Comparison of ENCODE assay signal across 1 cellular context in genomic region chr11:68870470-68870869, GRCh38.
TF ChIP-seq lines count a peak whose summit lies in the region.

No MANE protein-coding gene starts in this region.

TF ChIP-seq in K562, 482 proteins besides CTCF, POLR2A, EP300 and RAD21 (continued from another document):
- TF ChIP-seq ZNF518B (CRISPR knock-in tag; IDR thresholded peaks at IDR 0.05) = no peak
- TF ChIP-seq ZNF280B (CRISPR knock-in tag; IDR thresholded peaks at IDR 0.05) = no peak
- no peak for TF ChIP-seq COPS2 (conservative IDR thresholded peaks at IDR 0.05)
- TF ChIP-seq CBFA2T3 (IDR thresholded peaks at IDR 0.05) = no peak
- TF ChIP-seq MIER1 (IDR thresholded peaks at IDR 0.05; ENCODE audit: low read depth) = peak; percentile 38; the same call in 1 of the 2 replicates
- no peak for TF ChIP-seq TAF1 (IDR thresholded peaks at IDR 0.05; ENCODE audit: control insufficient read depth, extremely low read depth, insufficient read depth, low read length, severe bottlenecking)
- TF ChIP-seq PRDM10 (IDR thresholded peaks at IDR 0.05; ENCODE audit: partially characterized antibody) = peak; percentile 91
- no peak for TF ChIP-seq FOXM1 (IDR thresholded peaks at IDR 0.05; ENCODE audit: low read depth)
- no peak for TF ChIP-seq FOXM1 (CRISPR knock-in tag; IDR thresholded peaks at IDR 0.05; ENCODE audit: low read depth)
- no peak for TF ChIP-seq NBN (IDR thresholded peaks at IDR 0.05; ENCODE audit: low read depth)
- no peak for TF ChIP-seq HNRNPK (IDR thresholded peaks at IDR 0.05; ENCODE audit: low read depth, low read length, poor library complexity, severe bottlenecking)
- no peak for TF ChIP-seq ZNF224 (CRISPR knock-in tag; IDR thresholded peaks at IDR 0.05)
- TF ChIP-seq NCOA4 (IDR thresholded peaks at IDR 0.05; ENCODE audit: partially characterized antibody) = no peak
- no peak for TF ChIP-seq ZNF740 (CRISPR knock-in tag; IDR thresholded peaks at IDR 0.05)
- no peak for TF ChIP-seq ZNF740 (tag; IDR thresholded peaks at IDR 0.05)
- no peak for TF ChIP-seq NFIC (IDR thresholded peaks at IDR 0.05)
- TF ChIP-seq SREBF2 (CRISPR knock-in tag; IDR thresholded peaks at IDR 0.05) = no peak
- TF ChIP-seq KAT7 (CRISPR knock-in tag; IDR thresholded peaks at IDR 0.05; ENCODE audit: borderline replicate concordance) = 0 out of 2 replicates have a peak, but pooled peaks have one; percentile 44
- TF ChIP-seq ZNF717 (CRISPR knock-in tag; IDR thresholded peaks at IDR 0.05) = no peak
- no peak for TF ChIP-seq TEAD2 (tag; IDR thresholded peaks at IDR 0.05)
- no peak for TF ChIP-seq ARID2 (IDR thresholded peaks at IDR 0.05)
- TF ChIP-seq NCOR1 (IDR thresholded peaks at IDR 0.05) = no peak
- no peak for TF ChIP-seq NFRKB (IDR thresholded peaks at IDR 0.05; ENCODE audit: low read depth)
- no peak for TF ChIP-seq FOSL1 (tag; conservative IDR thresholded peaks at IDR 0.05)
- TF ChIP-seq ZNF197 (CRISPR knock-in tag; IDR thresholded peaks at IDR 0.05; ENCODE audit: low read depth) = no peak
- TF ChIP-seq ZC3H8 (IDR thresholded peaks at IDR 0.05) = no peak
- peak; percentile 30; the same call in 1 of the 2 replicates for TF ChIP-seq GABPB1 (CRISPR knock-in tag; IDR thresholded peaks at IDR 0.05)
- TF ChIP-seq SP1 (CRISPR knock-in tag; IDR thresholded peaks at IDR 0.05) = no peak
- no peak for TF ChIP-seq TFE3 (CRISPR knock-in tag; IDR thresholded peaks at IDR 0.05)
- 0 out of 2 replicates have a peak, but pooled peaks have one; percentile 51 for TF ChIP-seq LCOR (CRISPR knock-in tag; IDR thresholded peaks at IDR 0.05)
- TF ChIP-seq ELF1 (tag; IDR thresholded peaks at IDR 0.05) = no peak
- no peak for TF ChIP-seq ZNF133 (CRISPR knock-in tag; IDR thresholded peaks at IDR 0.05)
- TF ChIP-seq AFF1 (IDR thresholded peaks at IDR 0.05; ENCODE audit: low read depth in 1 of 2, partially characterized antibody in 2 of 2) = no peak
- TF ChIP-seq ZNF778 (CRISPR knock-in tag; IDR thresholded peaks at IDR 0.05) = no peak
- no peak for TF ChIP-seq TCF7L2 (IDR thresholded peaks at IDR 0.05; ENCODE audit: low read depth, low read length)
